In the genomic region with DNA sequence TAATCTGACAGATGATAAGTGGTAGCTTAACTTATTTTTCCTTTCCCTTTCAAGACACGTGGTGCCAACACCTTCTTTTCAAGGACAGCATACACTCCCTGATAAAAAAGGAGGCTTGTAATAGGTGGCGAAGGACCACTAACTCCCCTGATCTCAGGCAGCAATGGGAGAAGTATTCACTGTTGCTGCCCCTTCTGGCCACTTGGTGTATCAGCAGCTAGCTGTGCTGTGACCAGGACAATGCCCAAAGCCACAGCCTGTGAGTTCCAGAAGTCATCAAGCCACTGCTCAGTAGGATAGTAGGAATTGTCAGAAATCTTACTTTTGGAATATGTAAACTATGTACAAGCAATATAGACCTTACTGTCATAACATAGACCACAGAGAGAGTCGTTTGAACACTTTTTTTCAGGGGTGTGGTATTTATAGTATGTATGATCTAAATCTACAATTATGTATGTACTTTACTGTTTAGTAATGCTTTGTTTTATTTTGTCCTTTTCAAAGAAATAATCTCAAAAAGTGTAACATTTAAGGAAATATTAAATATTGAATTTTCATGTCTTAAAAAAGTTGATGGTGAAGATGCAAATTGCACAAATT, we compare ENCODE assay signal across 10 cellular contexts.
A peak's percentile ranks its signal among the peaks of the same experiment; 100 is the strongest.
DNase-seq lines count a peak whose midpoint lies in the region; ATAC-seq, FAIRE-seq and TF ChIP-seq lines count a peak whose summit lies in the region.
"Had no signal": no experiment of that assay in that cellular context is flagged by ENCODE, and none has a peak within 500 bp of the region (broad histone marks: within the 10 kb centered on the region; RNA-seq: fewer than 3 reads in every experiment).

No MANE protein-coding gene starts in this region.

- in situ Hi-C loops in GM12878 (cut with MboI), result no loop called here

- H4K8ac ChIP-seq in H9 (replicated peaks; ENCODE audit: insufficient read length, low read depth, low read length), result no peak overlapping the region

- H3K9me3 ChIP-seq in H9 (ENCODE audit: control insufficient read depth, low read depth, low read length) (no peaks in the 10 kb centered on the region), GM12878 (replicated peaks; ENCODE audit: control insufficient read depth, insufficient read depth, low read length) (no peaks in the 10 kb centered on the region), lung (ENCODE audit: control insufficient read depth in 2 of 2, insufficient read depth in 1 of 2, low read length in 1 of 2) (no peaks in the 10 kb centered on the region)
- H3K9me3 ChIP-seq: SJSA1 had no signal

- no peak overlapping the region for H3T11ph ChIP-seq in H9 (ENCODE audit: low read length)

- no peak overlapping the region for H2BK5ac ChIP-seq in H9 (ENCODE audit: insufficient read length, low read length)

- TF ChIP-seq RAD21 in GM12878 (IDR thresholded peaks at IDR 0.05; ENCODE audit: insufficient read depth, low read depth, low read length), result no peak

- H3K4me1 Mint-ChIP-seq in H9, result peaks cover 5 to 7% of the 10 kb centered on the region in 2 experiments

- H3K27ac ChIP-seq in H9 (ENCODE audit: insufficient read length, low read depth, low read length) (no peak overlapping the region), GM12878 (ENCODE audit: control insufficient read depth, insufficient read depth) (no peak overlapping the region), lung (ENCODE audit: low read depth in 1 of 2, low read length in 1 of 2) (no peak overlapping the region)
- H3K27ac ChIP-seq: SJSA1 had no signal

- WGBS in H9 (ENCODE audit: extremely low coverage, insufficient read length, low lambda C conversion rate), result no CpG with 5 or more reads among the region's 3 CpGs
- 16% methylated on average over 3 of the region's 3 CpGs for WGBS in GM12878 (ENCODE audit: insufficient coverage, insufficient replicate concordance, low lambda C conversion rate, missing lambda C conversion rate)
- WGBS in lung, 2 donors, result 36 to 53% methylated on average over 3 of the region's 3 CpGs

- H3K27me3 Mint-ChIP-seq in H9 (ENCODE audit: low read depth), result no peaks in the 10 kb centered on the region

- CTCF ChIA-PET in GM12878 (lab: Yijun Ruan, JAX), result interaction anchor here (0.7 to 1.6 kb wide), 6 partner anchors 10 to 177 kb away, joined by 3 to 10 read pairs (median 4); no protein-coding TSS in a partner anchor

- no peak overlapping the region for H4K5ac ChIP-seq in H9 (ENCODE audit: insufficient read length, low read depth, low read length)

- H3K23ac ChIP-seq in H9 (ENCODE audit: insufficient read length, low read depth, low read length), result no peak overlapping the region

- TF ChIP-seq CTCF in AG09309 (IDR thresholded peaks at IDR 0.05; ENCODE audit: control insufficient read depth, insufficient read depth, low read depth, low read length, missing control alignments), result peak; percentile 84
- TF ChIP-seq CTCF in H9 (conservative IDR thresholded peaks at IDR 0.05), result peak; percentile 81
- peak; percentile 58 to 82 (median 80) for TF ChIP-seq CTCF in GM12878 (IDR thresholded peaks at IDR 0.05 in 2 of 3, conservative IDR thresholded peaks at IDR 0.05 in 1 of 3; ENCODE audit: control insufficient read depth in 2 of 3, extremely low read depth in 1 of 3, insufficient read depth in 1 of 3, low read depth in 3 of 3, low read length in 3 of 3)
- TF ChIP-seq CTCF in lung (IDR thresholded peaks at IDR 0.05; ENCODE audit: control extremely low read depth, extremely low read depth), result peak; percentile 3

- H3K9me3 Mint-ChIP-seq in H9, result no peaks in the 10 kb centered on the region

- no peak overlapping the region for H2BK15ac ChIP-seq in H9 (ENCODE audit: low read depth, low read length)

- no peak overlapping the region for H3K4me2 ChIP-seq in H9 (ENCODE audit: insufficient read depth, insufficient read length, low read length)
- H3K4me2 ChIP-seq in GM12878 (ENCODE audit: control insufficient read depth, insufficient read depth), result no peak overlapping the region

- no peak overlapping the region for H3K27ac Mint-ChIP-seq in H9

- H3K36me3 Mint-ChIP-seq in H9 (ENCODE audit: insufficient read depth in 1 of 3, low read depth in 3 of 3), result no peaks in the 10 kb centered on the region

- peak; percentile 90 for ATAC-seq in GM12878
- no peak for ATAC-seq in lung (ENCODE audit: insufficient read depth, low FRiP score)
- ATAC-seq: left colon had no signal

- DNase-seq in AG09309 (ENCODE audit: low read depth) (no peak), EL (peak; percentile 49), H9 (peak; percentile 79), LoVo (ENCODE audit: low spot score) (peak; percentile 1), GM12878 (ENCODE audit: low read depth, low spot score) (no peak), lung (ENCODE audit: low spot score) (no peak), T1000 (lab: John Stamatoyannopoulos, UW) (no peak), activated gamma-delta T cell (lab: John Stamatoyannopoulos, UW) (no peak)

- H3K27me3 ChIP-seq in H9 (ENCODE audit: insufficient read depth, low read length) (no peaks in the 10 kb centered on the region), GM12878 (replicated peaks in 1 of 2; ENCODE audit: control insufficient read depth in 2 of 2, insufficient read depth in 2 of 2, low read length in 1 of 2) (peaks cover 0 to 2% of the 10 kb centered on the region in 2 experiments; a peak in 1 of 4 replicates), lung (ENCODE audit: control insufficient read depth, insufficient read depth) (no peaks in the 10 kb centered on the region)

- H3K4me3 Mint-ChIP-seq in H9, result no peak overlapping the region

- BruUV-seq in GM12878 (replicated peaks; lab: Mats Ljungman, UMichigan), result no TSS peak

- SMC1A ChIA-PET in GM12878 (lab: Charles Lee; ENCODE audit: uncharacterized antibody, unreplicated experiment), result interaction anchor here (0.5 kb wide), 1 partner anchor 355 kb away, joined by 3 read pairs; no protein-coding TSS in a partner anchor

- intact Hi-C loops in GM12878 (cut with micrococcal nuclease; ENCODE audit: unreplicated experiment), result no loop called here

- no peak overlapping the region for H2BK20ac ChIP-seq in H9 (ENCODE audit: low read depth, low read length, poor library complexity, severe bottlenecking)

- H3K79me2 ChIP-seq in H9 (ENCODE audit: insufficient read depth, low read length) (no peaks in the 10 kb centered on the region), GM12878 (ENCODE audit: control insufficient read depth, insufficient read depth, low read length) (no peaks in the 10 kb centered on the region)

- H3K9ac ChIP-seq in H9 (ENCODE audit: extremely low read depth, insufficient read length, low read length) (no peak overlapping the region), GM12878 (ENCODE audit: control insufficient read depth, insufficient read depth, low read length) (no peak overlapping the region)

- no peak overlapping the region for H4K91ac ChIP-seq in H9 (ENCODE audit: insufficient read length, low read depth, low read length)

- no peak for FAIRE-seq in GM12878 (lab: Jason Lieb, UNC)

- no peaks in the 10 kb centered on the region for H3K23me2 ChIP-seq in H9 (ENCODE audit: insufficient read length, low read depth, low read length, poor library complexity, severe bottlenecking)

- H3K14ac ChIP-seq in H9 (ENCODE audit: insufficient read depth, low read length), result no peak overlapping the region

- H3K79me1 ChIP-seq in H9 (ENCODE audit: insufficient read depth, low read depth, low read length, poor library complexity, severe bottlenecking), result no peaks in the 10 kb centered on the region

- H3K36me3 ChIP-seq in GM12878 (ENCODE audit: control insufficient read depth in 2 of 2, insufficient read depth in 2 of 2, low read length in 1 of 2) (no peaks in the 10 kb centered on the region), lung (ENCODE audit: control insufficient read depth in 2 of 2, insufficient read depth in 2 of 2, low read length in 2 of 2) (no peaks in the 10 kb centered on the region)
- H3K36me3 ChIP-seq: SJSA1 had no signal

- no peak overlapping the region for H2AK5ac ChIP-seq in H9 (ENCODE audit: insufficient read length, low read length)

- TF ChIP-seq POLR2A in GM12878 (IDR thresholded peaks at IDR 0.05; ENCODE audit: low read depth, low read length), result no peak

- RAD21 ChIA-PET in GM12878 (lab: Charles Lee; ENCODE audit: unreplicated experiment), result no interaction called here

- POLR2A ChIA-PET in GM12878 (lab: Charles Lee), result no interaction called here

- no peak overlapping the region for H3K4me3 ChIP-seq in AG09309 (ENCODE audit: control insufficient read depth, low read depth, low read length)
- H3K4me3 ChIP-seq in GM12878, result no peak overlapping the region
- H3K4me3 ChIP-seq in lung, result no peak overlapping the region
- H3K4me3 ChIP-seq: SJSA1 had no signal

- no peak overlapping the region for H3K4ac ChIP-seq in H9 (ENCODE audit: low read depth, low read length)

- H4K20me1 ChIP-seq in H9 (ENCODE audit: control insufficient read depth, insufficient read depth, insufficient read length) (no peaks in the 10 kb centered on the region), GM12878 (ENCODE audit: control insufficient read depth, insufficient read depth) (no peaks in the 10 kb centered on the region)

- H3K56ac ChIP-seq in H9 (ENCODE audit: insufficient read length, low read depth, low read length), result no peak overlapping the region

- no peak overlapping the region for H2BK120ac ChIP-seq in H9 (ENCODE audit: low read depth, low read length, poor library complexity, severe bottlenecking)

- H3K4me1 ChIP-seq in H9 (ENCODE audit: insufficient read depth, low read length), result no peaks in the 10 kb centered on the region; the same call in 1 of the 2 replicates
- H3K4me1 ChIP-seq in GM12878 (ENCODE audit: control insufficient read depth, insufficient read depth, low read length), result no peaks in the 10 kb centered on the region
- no peaks in the 10 kb centered on the region for H3K4me1 ChIP-seq in lung (ENCODE audit: control insufficient read depth in 2 of 2, insufficient read depth in 2 of 2, low read length in 2 of 2)
- H3K4me1 ChIP-seq: SJSA1 had no signal

- no peak overlapping the region for H2BK12ac ChIP-seq in H9 (ENCODE audit: insufficient read length, low read depth, low read length)

- no peak overlapping the region for H2AFZ ChIP-seq in H9 (ENCODE audit: low read length)
- H2AFZ ChIP-seq in GM12878 (ENCODE audit: control insufficient read depth, low read depth, low read length), result no peak overlapping the region

- no peak overlapping the region for H3K18ac ChIP-seq in H9 (ENCODE audit: insufficient read length, low read depth, low read length)

- no peak for TF ChIP-seq EP300 in GM12878 (IDR thresholded peaks at IDR 0.05; ENCODE audit: borderline replicate concordance in 1 of 2, control insufficient read depth in 1 of 2, low read depth in 2 of 2, low read length in 2 of 2)

TF ChIP-seq in GM12878, 131 proteins besides CTCF, POLR2A, EP300 and RAD21 (continues in another document):
- no peak for TF ChIP-seq RELA (IDR thresholded peaks at IDR 0.05; ENCODE audit: borderline replicate concordance, partially characterized antibody)

Comparison
In these comparisons a context has a peak if more than half of its experiments do, and no peak if none do; other contexts are left out.
1. DNase-seq: peak in EL (single experiment), H9 (single experiment) and LoVo (single experiment); none in AG09309 (single experiment), GM12878 (single experiment), lung (single experiment), T1000 (single experiment) and activated gamma-delta T cell (single experiment).
2. CTCF ChIP-seq: peak in every context shown above with its lines; median percentile 84 in AG09309; 81 in H9; 80 in GM12878; 3 in lung.